Comparison of ENCODE assay signal across 10 cellular contexts in the genomic region with DNA sequence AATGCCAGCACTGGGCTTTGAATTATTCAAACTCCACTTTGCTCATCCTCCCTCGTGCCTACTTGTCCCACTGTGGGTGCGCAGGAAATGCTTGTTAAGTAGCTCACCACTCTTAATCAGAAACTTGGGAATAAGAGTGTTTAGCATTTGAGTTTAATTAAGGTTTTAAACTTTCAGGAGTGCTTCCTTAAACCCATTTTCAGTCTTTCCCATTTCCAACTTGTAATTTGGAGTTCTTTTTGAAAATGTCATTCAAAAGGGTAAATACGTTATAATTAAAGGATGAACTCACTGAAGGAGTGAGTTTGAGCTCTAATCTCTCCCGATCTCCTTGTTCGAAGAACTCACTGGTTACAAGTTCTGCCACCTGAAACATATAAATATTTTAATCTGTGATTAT.
"Had no signal": no experiment of that assay in that cellular context is flagged by ENCODE, and none has a peak within 500 bp of the region (broad histone marks: within the 10 kb centered on the region; RNA-seq: fewer than 3 reads in every experiment).

No MANE protein-coding gene starts in this region.

- DNase-seq: H9, HCEC 1CT, HFFc6, IMR-90, KG1 had no signal

- FAIRE-seq: H1, H54, HTR-8/SVneo, K562 had no signal

- H3K4me3 Mint-ChIP-seq: GM23338, H9, HFFc6 had no signal

- H3K9me3 Mint-ChIP-seq: GM23338, H9, HFFc6 had no signal

- H3K27ac Mint-ChIP-seq: GM23338, H9, HFFc6 had no signal

- H3K4me3 ChIP-seq: GM23338, K562 had no signal

- ATAC-seq: GM23338, K562 had no signal
